In the genomic region with DNA sequence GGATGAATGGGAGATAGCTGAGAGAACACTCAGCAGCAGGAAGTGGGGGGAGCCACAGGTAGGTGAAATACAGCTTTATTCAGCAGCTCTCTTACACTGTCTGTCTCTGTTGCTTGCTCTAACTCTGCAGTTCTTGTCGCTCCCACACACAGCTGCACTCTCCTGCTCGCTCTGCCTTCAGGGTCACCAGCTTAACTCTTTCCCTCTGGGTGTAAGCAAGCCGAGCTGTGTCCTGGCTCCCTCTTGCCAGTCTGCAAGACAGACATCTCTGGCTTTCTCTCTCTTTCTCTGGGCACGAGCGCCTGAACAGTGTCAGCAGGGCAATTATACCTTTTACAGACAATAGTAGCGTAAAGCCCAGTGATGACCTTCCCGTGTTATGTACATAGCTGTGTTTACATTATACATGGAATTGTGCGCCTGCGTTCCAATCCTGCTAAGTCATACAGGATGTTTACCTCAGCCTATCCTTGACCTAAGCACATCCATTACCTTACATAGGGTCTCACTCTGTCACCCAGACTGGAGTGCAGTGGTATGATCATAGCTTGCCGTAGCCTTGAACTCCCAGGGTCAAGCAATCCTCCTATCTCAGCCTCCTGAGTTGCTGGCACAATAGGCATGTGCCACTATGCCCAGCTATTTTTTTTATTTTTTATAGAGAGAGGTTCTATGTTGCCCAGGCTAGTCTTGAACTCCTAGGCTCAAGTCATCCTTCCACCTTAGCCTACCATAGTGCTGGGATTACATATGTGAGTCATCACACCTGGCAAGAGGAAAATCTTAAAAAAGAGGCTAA, we compare ENCODE assay signal across 1 cellular context.
TF ChIP-seq lines count a peak whose summit lies in the region.

No MANE protein-coding gene starts in this region.

TF ChIP-seq in WTC11, 78 proteins besides CTCF, POLR2A, EP300 and RAD21 (continued from another document):
- TF ChIP-seq, protein P1, sequence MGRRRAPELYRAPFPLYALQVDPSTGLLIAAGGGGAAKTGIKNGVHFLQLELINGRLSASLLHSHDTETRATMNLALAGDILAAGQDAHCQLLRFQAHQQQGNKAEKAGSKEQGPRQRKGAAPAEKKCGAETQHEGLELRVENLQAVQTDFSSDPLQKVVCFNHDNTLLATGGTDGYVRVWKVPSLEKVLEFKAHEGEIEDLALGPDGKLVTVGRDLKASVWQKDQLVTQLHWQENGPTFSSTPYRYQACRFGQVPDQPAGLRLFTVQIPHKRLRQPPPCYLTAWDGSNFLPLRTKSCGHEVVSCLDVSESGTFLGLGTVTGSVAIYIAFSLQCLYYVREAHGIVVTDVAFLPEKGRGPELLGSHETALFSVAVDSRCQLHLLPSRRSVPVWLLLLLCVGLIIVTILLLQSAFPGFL (CRISPR knock-in tag; IDR thresholded peaks at IDR 0.05; ENCODE audit: borderline replicate concordance): peak; percentile 44; the same call in 1 of the 2 replicates
- no peak for TF ChIP-seq ZNF219 (CRISPR knock-in tag; IDR thresholded peaks at IDR 0.05; ENCODE audit: borderline replicate concordance)
- TF ChIP-seq GABPB1 (CRISPR knock-in tag; IDR thresholded peaks at IDR 0.05): peak; percentile 89
- TF ChIP-seq, protein P2, sequence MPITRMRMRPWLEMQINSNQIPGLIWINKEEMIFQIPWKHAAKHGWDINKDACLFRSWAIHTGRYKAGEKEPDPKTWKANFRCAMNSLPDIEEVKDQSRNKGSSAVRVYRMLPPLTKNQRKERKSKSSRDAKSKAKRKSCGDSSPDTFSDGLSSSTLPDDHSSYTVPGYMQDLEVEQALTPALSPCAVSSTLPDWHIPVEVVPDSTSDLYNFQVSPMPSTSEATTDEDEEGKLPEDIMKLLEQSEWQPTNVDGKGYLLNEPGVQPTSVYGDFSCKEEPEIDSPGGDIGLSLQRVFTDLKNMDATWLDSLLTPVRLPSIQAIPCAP (CRISPR knock-in tag; IDR thresholded peaks at IDR 0.05): no peak
- TF ChIP-seq FOXP1 (CRISPR knock-in tag; IDR thresholded peaks at IDR 0.05; ENCODE audit: borderline replicate concordance): no peak
- TF ChIP-seq IRF2 (CRISPR knock-in tag; IDR thresholded peaks at IDR 0.05; ENCODE audit: borderline replicate concordance, low read depth): no peak
- no peak for TF ChIP-seq EMX1 (CRISPR knock-in tag; IDR thresholded peaks at IDR 0.05)
- TF ChIP-seq, protein P3, sequence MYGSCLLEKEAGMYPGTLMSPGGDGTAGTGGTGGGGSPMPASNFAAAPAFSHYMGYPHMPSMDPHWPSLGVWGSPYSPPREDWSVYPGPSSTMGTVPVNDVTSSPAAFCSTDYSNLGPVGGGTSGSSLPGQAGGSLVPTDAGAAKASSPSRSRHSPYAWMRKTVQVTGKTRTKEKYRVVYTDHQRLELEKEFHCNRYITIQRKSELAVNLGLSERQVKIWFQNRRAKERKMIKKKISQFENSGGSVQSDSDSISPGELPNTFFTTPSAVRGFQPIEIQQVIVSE (CRISPR knock-in tag; IDR thresholded peaks at IDR 0.05; ENCODE audit: borderline replicate concordance): no peak
- no peak for TF ChIP-seq KAT7 (CRISPR knock-in tag; IDR thresholded peaks at IDR 0.05; ENCODE audit: borderline replicate concordance)
- no peak for TF ChIP-seq GRHL2 (CRISPR knock-in tag; IDR thresholded peaks at IDR 0.05; ENCODE audit: insufficient replicate concordance, severe bottlenecking)
- no peak for TF ChIP-seq JUN (CRISPR knock-in tag; IDR thresholded peaks at IDR 0.05)
